ENCODE assay signal across 11 cellular contexts in the genomic region with DNA sequence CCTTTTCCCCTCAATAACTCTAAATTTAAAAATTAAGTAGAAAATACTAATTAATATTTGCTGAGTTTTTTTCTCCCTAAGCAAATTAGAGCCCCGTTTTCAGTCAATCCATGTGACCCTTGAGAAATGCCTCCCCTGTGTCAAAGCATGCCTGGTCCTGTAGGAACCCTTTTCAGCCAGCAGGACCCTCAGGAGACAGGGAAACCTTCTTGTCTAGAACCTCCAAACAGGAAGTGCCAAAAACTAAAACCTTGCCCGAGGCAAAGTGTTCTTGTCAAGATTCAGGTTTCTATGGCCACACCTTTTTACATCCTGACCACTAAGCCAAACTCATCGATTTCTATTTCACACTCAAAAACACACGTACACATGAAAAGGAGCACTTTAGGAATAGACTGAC.
DNase-seq lines count a peak whose midpoint lies in the region; ATAC-seq, FAIRE-seq and TF ChIP-seq lines count a peak whose summit lies in the region.
"Had no signal": no experiment of that assay in that cellular context is flagged by ENCODE, and none has a peak within 500 bp of the region (broad histone marks: within the 10 kb centered on the region; RNA-seq: fewer than 3 reads in every experiment).

No MANE protein-coding gene starts in this region.

- TF ChIP-seq POLR2A in suprapubic skin (IDR thresholded peaks at IDR 0.05), result no peak

- TF ChIP-seq EP300 in suprapubic skin (IDR thresholded peaks at IDR 0.05), result no peak

- no peaks in the 10 kb centered on the region for H3K27me3 Mint-ChIP-seq in activated naive CD4-positive, alpha-beta T cell treated with anti-CD3 and anti-CD28 coated beads for 36 hours (ENCODE audit: low read depth)
- H3K27me3 Mint-ChIP-seq in stimulated activated memory B cell treated with anti-CD40 and anti-IgM and Interleukin-4, amounts not matched to agents 10 μg/mL and 1 μg/mL and 100 μg/mL, for 72 hours, result no peaks in the 10 kb centered on the region
- H3K27me3 Mint-ChIP-seq: central memory CD8-positive, alpha-beta T cell had no signal

- no peaks in the 10 kb centered on the region for H3K4me1 ChIP-seq in pancreas
- H3K4me1 ChIP-seq in suprapubic skin, result peaks cover 13% of the 10 kb centered on the region

- no peak overlapping the region for H3K27ac Mint-ChIP-seq in activated naive CD4-positive, alpha-beta T cell treated with anti-CD3 and anti-CD28 coated beads for 36 hours
- H3K27ac Mint-ChIP-seq in stimulated activated effector memory CD8-positive, alpha-beta T cell treated with anti-CD3 and anti-CD28 coated beads, Interleukin-12 subunit alpha, Interleukin-12 subunit beta, amount 100 ng/mL, for 72 hours, result peak overlapping the region; percentile 54
- H3K27ac Mint-ChIP-seq in stimulated activated memory B cell treated with anti-CD40 and anti-IgM and Interleukin-4, amounts not matched to agents 10 μg/mL and 1 μg/mL and 100 μg/mL, for 72 hours, result no peak overlapping the region

- H3K36me3 ChIP-seq in pancreas (no peaks in the 10 kb centered on the region), suprapubic skin (no peaks in the 10 kb centered on the region)

- no peak overlapping the region for H3K4me3 Mint-ChIP-seq in activated naive CD4-positive, alpha-beta T cell treated with anti-CD3 and anti-CD28 coated beads for 36 hours
- no peak overlapping the region for H3K4me3 Mint-ChIP-seq in stimulated activated effector memory CD8-positive, alpha-beta T cell treated with anti-CD3 and anti-CD28 coated beads, Interleukin-12 subunit alpha, Interleukin-12 subunit beta, amount 100 ng/mL, for 72 hours
- no peak overlapping the region for H3K4me3 Mint-ChIP-seq in stimulated activated memory B cell treated with anti-CD40 and anti-IgM and Interleukin-4, amounts not matched to agents 10 μg/mL and 1 μg/mL and 100 μg/mL, for 72 hours
- H3K4me3 Mint-ChIP-seq: central memory CD8-positive, alpha-beta T cell had no signal

- H3K9me3 ChIP-seq in pancreas (no peaks in the 10 kb centered on the region), suprapubic skin (no peaks in the 10 kb centered on the region)

- peaks cover 28% of the 10 kb centered on the region for H3K4me1 Mint-ChIP-seq in activated naive CD4-positive, alpha-beta T cell treated with anti-CD3 and anti-CD28 coated beads for 36 hours (ENCODE audit: low read depth)
- peaks cover 13% of the 10 kb centered on the region for H3K4me1 Mint-ChIP-seq in stimulated activated effector memory CD8-positive, alpha-beta T cell treated with anti-CD3 and anti-CD28 coated beads, Interleukin-12 subunit alpha, Interleukin-12 subunit beta, amount 100 ng/mL, for 72 hours
- peaks cover 27% of the 10 kb centered on the region for H3K4me1 Mint-ChIP-seq in stimulated activated memory B cell treated with anti-CD40 and anti-IgM and Interleukin-4, amounts not matched to agents 10 μg/mL and 1 μg/mL and 100 μg/mL, for 72 hours

- TF ChIP-seq CTCF in pancreas (IDR thresholded peaks at IDR 0.05) (no peak), suprapubic skin (IDR thresholded peaks at IDR 0.05) (no peak)

- no peaks in the 10 kb centered on the region for H3K36me3 Mint-ChIP-seq in activated naive CD4-positive, alpha-beta T cell treated with anti-CD3 and anti-CD28 coated beads for 36 hours (ENCODE audit: low read depth)
- H3K36me3 Mint-ChIP-seq in stimulated activated effector memory CD8-positive, alpha-beta T cell treated with anti-CD3 and anti-CD28 coated beads, Interleukin-12 subunit alpha, Interleukin-12 subunit beta, amount 100 ng/mL, for 72 hours, result no peaks in the 10 kb centered on the region
- no peaks in the 10 kb centered on the region for H3K36me3 Mint-ChIP-seq in stimulated activated memory B cell treated with anti-CD40 and anti-IgM and Interleukin-4, amounts not matched to agents 10 μg/mL and 1 μg/mL and 100 μg/mL, for 72 hours

- DNase-seq in activated naive CD4-positive, alpha-beta T cell treated with anti-CD3 and anti-CD28 coated beads for 36 hours, result peak; percentile 28
- no peak for DNase-seq in activated naive CD4-positive, alpha-beta T cell (lab: John Stamatoyannopoulos, UW)
- DNase-seq in NCI-H226 (peak; percentile 27), cerebellar cortex (ENCODE audit: low spot score) (peak; percentile 57), pancreas (no peak), suprapubic skin (ENCODE audit: low spot score in 2 of 2) (no peak)
- DNase-seq in stimulated activated effector memory CD8-positive, alpha-beta T cell treated with anti-CD3 and anti-CD28 coated beads, Interleukin-12 subunit alpha, Interleukin-12 subunit beta, amount 100 ng/mL, for 72 hours (ENCODE audit: low spot score in 2 of 2), result no peak
- DNase-seq: activated CD4-positive, alpha-beta T cell treated with anti-CD3 and anti-CD28 coated beads for 1 hour; NCI-H2029 treated with DMSO at 0.1 percent for 48 hours had no signal

- intact Hi-C loops in activated naive CD4-positive, alpha-beta T cell treated with anti-CD3 and anti-CD28 coated beads for 36 hours (cut with micrococcal nuclease), result loop anchor here (1.0 to 5.0 kb wide), 9 partner anchors 21 to 1069 kb away; a partner anchor contains a TSS
- intact Hi-C loops in pancreas (cut with DNase I), result no loop called here

- FAIRE-seq in pancreas (lab: Jason Lieb, UNC), result no peak

- peak; percentile 49 for ATAC-seq in stimulated activated effector memory CD8-positive, alpha-beta T cell treated with anti-CD3 and anti-CD28 coated beads, Interleukin-12 subunit alpha, Interleukin-12 subunit beta, amount 100 ng/mL, for 72 hours
- ATAC-seq in stimulated activated memory B cell treated with anti-CD40 and anti-IgM and Interleukin-4, amounts not matched to agents 10 μg/mL and 1 μg/mL and 100 μg/mL, for 72 hours, result no peak
- ATAC-seq in pancreas, result no peak

- no peaks in the 10 kb centered on the region for H3K9me3 Mint-ChIP-seq in activated naive CD4-positive, alpha-beta T cell treated with anti-CD3 and anti-CD28 coated beads for 36 hours
- no peaks in the 10 kb centered on the region for H3K9me3 Mint-ChIP-seq in stimulated activated effector memory CD8-positive, alpha-beta T cell treated with anti-CD3 and anti-CD28 coated beads, Interleukin-12 subunit alpha, Interleukin-12 subunit beta, amount 100 ng/mL, for 72 hours
- peaks cover 5% of the 10 kb centered on the region for H3K9me3 Mint-ChIP-seq in stimulated activated memory B cell treated with anti-CD40 and anti-IgM and Interleukin-4, amounts not matched to agents 10 μg/mL and 1 μg/mL and 100 μg/mL, for 72 hours
- H3K9me3 Mint-ChIP-seq: central memory CD8-positive, alpha-beta T cell had no signal

- WGBS in pancreas, 2 donors, result 73 to 79% methylated on average over 4 of the region's 4 CpGs
- WGBS in suprapubic skin, result 67% methylated on average over 4 of the region's 4 CpGs

- H3K27me3 ChIP-seq in pancreas (no peaks in the 10 kb centered on the region), suprapubic skin (no peaks in the 10 kb centered on the region)

- H3K4me3 ChIP-seq in pancreas (no peak overlapping the region), suprapubic skin (no peak overlapping the region)

- H3K27ac ChIP-seq in pancreas (no peak overlapping the region), suprapubic skin (no peak overlapping the region)

- CTCF ChIA-PET in activated naive CD4-positive, alpha-beta T cell treated with anti-CD3 and anti-CD28 coated beads for 36 hours (lab: Charles Lee), result interaction anchor here (0.6 to 5.3 kb wide), 17 partner anchors 10 to 278 kb away, joined by 3 to 68 read pairs (median 5); a partner anchor contains a TSS

Comparison
In these comparisons a context has a peak if more than half of its experiments do, and no peak if none do; other contexts are left out.
1. DNase-seq: peak in activated naive CD4-positive, alpha-beta T cell treated with anti-CD3 and anti-CD28 coated beads for 36 hours (single experiment), NCI-H226 (single experiment) and cerebellar cortex (single experiment); none in activated naive CD4-positive, alpha-beta T cell (0 of 4), stimulated activated effector memory CD8-positive, alpha-beta T cell treated with anti-CD3 and anti-CD28 coated beads, Interleukin-12 subunit alpha, Interleukin-12 subunit beta, amount 100 ng/mL, for 72 hours (0 of 2), pancreas (0 of 6) and suprapubic skin (0 of 2).